Comparison of ENCODE assay signal across 35 cellular contexts in the genomic region with DNA sequence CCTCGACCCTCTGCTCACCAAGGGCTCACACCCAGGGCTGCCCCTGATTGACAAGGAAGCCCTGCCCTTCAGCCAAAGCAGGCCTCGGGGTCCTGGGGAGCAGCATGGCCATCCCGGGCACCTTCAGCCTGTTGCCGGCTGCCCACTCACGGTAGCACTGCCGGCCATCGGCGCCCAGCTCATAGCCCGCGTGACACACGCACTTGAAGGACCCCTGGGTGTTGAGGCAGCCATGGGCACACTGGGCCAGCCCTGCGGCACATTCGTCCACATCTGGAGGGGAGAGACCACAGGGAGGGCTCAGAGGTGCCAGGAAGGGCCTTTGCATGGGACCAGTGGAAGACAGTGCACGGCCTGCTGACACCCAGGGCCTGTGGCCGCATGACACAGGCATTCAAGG. TPM values are rescaled to one million over a fixed set of nuclear protein-coding genes. Genes with fewer than 3 reads are reported as not detected.
"Had no signal": no experiment of that assay in that cellular context is flagged by ENCODE, and none has a peak within 500 bp of the region (broad histone marks: within the 10 kb centered on the region; RNA-seq: fewer than 3 reads in every experiment).

No MANE protein-coding gene starts in this region.

- H3K9ac ChIP-seq: KMS-11 had no signal

- H3K27ac ChIP-seq: KMS-11 had no signal

- H3K9me3 ChIP-seq: MG63 had no signal

- H3K4me2 ChIP-seq: KMS-11 had no signal

- H3K27me3 ChIP-seq: MG63 had no signal

- DNase-seq: Karpas-422, Kasumi-1, KG1, MG63, MM.1S, MV-4-11, NCI-H1048, NCI-H1092, NCI-H1092 treated with DMSO at 0.1 percent for 48 hours, NCI-H1105, NCI-H1105 treated with DMSO at 0.1 percent for 48 hours, NCI-H1417, NCI-H1417 treated with DMSO at 0.1 percent for 48 hours, NCI-H1436, NCI-H1436 treated with DMSO at 0.1 percent for 48 hours, NCI-H146, NCI-H1694, NCI-H1694 treated with DMSO at 0.1 percent for 48 hours, NCI-H187, NCI-H187 treated with DMSO at 0.1 percent for 48 hours, NCI-H1930, NCI-H2029, NCI-H2029 treated with DMSO at 0.1 percent for 48 hours, NCI-H2081, NCI-H2081 treated with DMSO at 0.1 percent for 48 hours, NCI-H2107, NCI-H2171, NCI-H2171 treated with DMSO at 0.1 percent for 48 hours, NCI-H2227 treated with DMSO at 0.1 percent for 48 hours, NCI-H226, NCI-H345, NCI-H446, NCI-H446 treated with DMSO at 0.1 percent for 48 hours had no signal

- H3K4me3 ChIP-seq: MG63 had no signal

RNA-seq across cellular contexts. Expression of a gene that starts 57.4 kb away (rescaled TPM):
- total RNA-seq: LHCN-M2 had no signal
